In the genomic region with DNA sequence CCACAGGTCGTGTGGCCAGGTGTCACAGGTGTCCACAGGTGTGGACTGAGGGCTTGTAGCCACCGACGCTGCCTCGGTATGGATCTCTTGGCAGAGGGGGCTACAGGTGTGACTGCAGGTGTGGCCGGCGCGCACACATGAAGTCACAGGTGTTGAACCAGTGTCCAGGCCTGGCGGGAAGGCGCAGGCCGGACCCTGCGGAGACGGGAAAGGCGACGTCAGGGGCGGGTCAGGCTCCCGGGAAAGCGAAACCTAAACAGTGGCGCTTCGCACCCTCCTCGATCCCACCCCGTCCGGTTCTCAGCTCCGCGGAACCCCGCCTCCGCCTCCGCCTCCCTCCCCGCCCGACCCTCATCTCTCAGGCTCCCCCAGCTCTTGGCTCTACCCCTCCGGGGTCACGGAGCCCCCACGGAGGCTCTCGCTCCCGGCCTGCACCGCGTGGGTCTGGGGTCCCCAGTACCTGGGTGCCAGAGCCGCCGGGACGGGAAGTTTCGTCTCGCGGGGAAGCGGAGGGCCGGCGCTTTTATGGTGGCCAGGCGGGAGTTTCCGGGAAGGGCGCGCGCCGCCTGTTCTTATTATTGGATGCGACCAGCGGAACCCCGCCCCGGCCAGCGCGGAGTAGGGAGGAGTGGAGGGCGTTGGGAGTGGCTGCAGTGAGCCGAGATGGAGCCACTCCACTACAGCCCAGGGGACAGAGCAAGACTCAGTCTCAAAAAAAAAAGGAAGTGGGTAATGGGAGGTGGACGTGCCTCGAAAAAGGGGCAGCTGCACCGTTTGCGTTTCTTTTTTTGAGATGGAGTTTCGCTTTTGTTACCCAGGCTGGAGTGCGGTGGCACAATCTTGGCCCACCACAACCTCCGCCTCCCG, we compare ENCODE assay signal across 1 cellular context.
TF ChIP-seq lines count a peak whose summit lies in the region.

IRF7 (minus strand) TSS at position 498 of the 867 bp plus-strand sequence. CDS start 586 bp downstream, outside the sequence.

TF ChIP-seq in SK-N-SH, 30 proteins besides CTCF, POLR2A, EP300 and RAD21 (continued from another document):
- TF ChIP-seq MXI1 (IDR thresholded peaks at IDR 0.05; ENCODE audit: low read depth, low read length) (peak; percentile 46; the same call in 1 of the 2 replicates), FOXJ3 (CRISPR knock-in tag; IDR thresholded peaks at IDR 0.05) (no peak), RCOR1 (IDR thresholded peaks at IDR 0.05; ENCODE audit: low read length) (0 out of 2 replicates have a peak, but pooled peaks have one; percentile 12), FOSL2 (IDR thresholded peaks at IDR 0.05; ENCODE audit: borderline replicate concordance, low read depth) (no peak), POLR2AphosphoS5 (IDR thresholded peaks at IDR 0.05; ENCODE audit: low read depth, low read length) (peak; percentile 96)
